In genomic region chr19:44718441-44719261, GRCh38 we compare ENCODE assay signal across 2 cellular contexts.
TF ChIP-seq lines count a peak whose summit lies in the region.

No MANE protein-coding gene starts in this region.

TF ChIP-seq in HCT116, 20 proteins besides CTCF, POLR2A, EP300 and RAD21 (continued from another document):
- TF ChIP-seq MAX (IDR thresholded peaks at IDR 0.05) (no peak), ZNF274 (IDR thresholded peaks at IDR 0.05; ENCODE audit: low read depth, low read length) (no peak), SIN3A (IDR thresholded peaks at IDR 0.05; ENCODE audit: low read depth) (no peak), POLR2AphosphoS5 (IDR thresholded peaks at IDR 0.05; ENCODE audit: low read depth, low read length) (no peak), CBX3 (IDR thresholded peaks at IDR 0.05; ENCODE audit: low read depth) (no peak), EZH2 (IDR thresholded peaks at IDR 0.05) (no peak), ZFX (IDR thresholded peaks at IDR 0.05) (no peak), JUND (IDR thresholded peaks at IDR 0.05) (no peak), SP1 (IDR thresholded peaks at IDR 0.05; ENCODE audit: low read depth) (no peak; the same call in 1 of the 2 replicates), SRF (IDR thresholded peaks at IDR 0.05; ENCODE audit: low read depth) (no peak), REST (IDR thresholded peaks at IDR 0.05; ENCODE audit: low read depth) (no peak), ZBTB33 (IDR thresholded peaks at IDR 0.05; ENCODE audit: extremely low read depth, insufficient replicate concordance, low read length) (no peak), TCF7L2 (IDR thresholded peaks at IDR 0.05; ENCODE audit: borderline replicate concordance, extremely low read depth, insufficient read depth, insufficient read length) (no peak), ELF1 (IDR thresholded peaks at IDR 0.05; ENCODE audit: borderline replicate concordance, low read depth) (no peak)

TF ChIP-seq in WTC11, 78 proteins besides CTCF, POLR2A, EP300 and RAD21 (continued from another document):
- TF ChIP-seq ZBTB43 (CRISPR knock-in tag; IDR thresholded peaks at IDR 0.05) (0 out of 2 replicates have a peak, but pooled peaks have one; percentile 43), ZNF121 (CRISPR knock-in tag; IDR thresholded peaks at IDR 0.05) (peak; percentile 70), NR2C2 (CRISPR knock-in tag; IDR thresholded peaks at IDR 0.05) (no peak), FOXP4 (CRISPR knock-in tag; IDR thresholded peaks at IDR 0.05) (peak; percentile 46; the same call in 1 of the 2 replicates), STAT6 (CRISPR knock-in tag; conservative IDR thresholded peaks at IDR 0.05; ENCODE audit: low read depth) (no peak), EMX1 (CRISPR knock-in tag; IDR thresholded peaks at IDR 0.05) (no peak), SP1 (CRISPR knock-in tag; conservative IDR thresholded peaks at IDR 0.05) (0 out of 2 replicates have a peak, but pooled peaks have one; percentile 26), GTF2I (CRISPR knock-in tag; conservative IDR thresholded peaks at IDR 0.05) (0 out of 2 replicates have a peak, but pooled peaks have one; percentile 73), JAZF1 (CRISPR knock-in tag; IDR thresholded peaks at IDR 0.05) (no peak), ESRRA (CRISPR knock-in tag; IDR thresholded peaks at IDR 0.05; ENCODE audit: borderline replicate concordance) (peak; percentile 93; the same call in 1 of the 2 replicates), ZNF263 (CRISPR knock-in tag; IDR thresholded peaks at IDR 0.05; ENCODE audit: low read depth) (peak; percentile 97), JUN (CRISPR knock-in tag; IDR thresholded peaks at IDR 0.05) (no peak)
